Comparison of ENCODE assay signal across 13 cellular contexts in genomic region chr17:44933824-44934744, GRCh38. TPM values are rescaled to one million over a fixed set of nuclear protein-coding genes. Genes with fewer than 3 reads are reported as not detected.
"Had no signal": no experiment of that assay in that cellular context is flagged by ENCODE, and none has a peak within 500 bp of the region (broad histone marks: within the 10 kb centered on the region; RNA-seq: fewer than 3 reads in every experiment).

No MANE protein-coding gene starts in this region.

- H2AFZ ChIP-seq: neural progenitor cell had no signal

- H3K4me2 ChIP-seq: neural progenitor cell had no signal

- H3K9ac ChIP-seq: neural progenitor cell had no signal

- DNase-seq: colonic mucosa; effector CD4-positive, alpha-beta T cell; foreskin melanocyte; naive B cell; stimulated activated CD4-positive, alpha-beta T cell treated with anti-CD3 and anti-CD28 coated beads, Interleukin-2, amount 100 ng/mL, for 48 hours; T-cell; T-helper 9 cell; thyroid gland had no signal

- H3K36me3 ChIP-seq: colonic mucosa, pancreas, thyroid gland, vagina had no signal

- H3K27me3 ChIP-seq: colonic mucosa, neural progenitor cell, pancreas, thyroid gland, vagina had no signal

- FAIRE-seq: pancreas had no signal

- H3K27ac ChIP-seq: colonic mucosa, neural progenitor cell, pancreas, thyroid gland, vagina had no signal

- H3K9me3 ChIP-seq: colonic mucosa, pancreas, thyroid gland, vagina had no signal

- ATAC-seq: left colon, pancreas, T-cell had no signal

- H3K4me1 ChIP-seq: colonic mucosa, neural progenitor cell, pancreas, thyroid gland, vagina had no signal

- H3K4me3 ChIP-seq: colonic mucosa, neural progenitor cell, pancreas, thyroid gland, vagina had no signal

RNA-seq across cellular contexts. Expression of gene GFAP, which starts 18.8 kb away (rescaled TPM):
- total RNA-seq: T-cell, vagina had no signal

RNA-seq across cellular contexts. Expression of gene C1QL1, which starts 34.0 kb away (rescaled TPM):
- total RNA-seq: mononuclear cell, T-cell had no signal
